18 cellular contexts compared by ENCODE assay signal in genomic region chr20:47419953-47420352, GRCh38.
DNase-seq lines count a peak whose midpoint lies in the region; ATAC-seq and TF ChIP-seq lines count a peak whose summit lies in the region.
"Had no signal": no experiment of that assay in that cellular context is flagged by ENCODE, and none has a peak within 500 bp of the region (broad histone marks: within the 10 kb centered on the region; RNA-seq: fewer than 3 reads in every experiment).

No MANE protein-coding gene starts in this region.

- TF ChIP-seq CTCF in Peyer's patch (IDR thresholded peaks at IDR 0.05), result no peak

- H3K27ac Mint-ChIP-seq in T-helper 1 cell treated with Interleukin-12 subunit alpha and Interleukin-12 subunit beta and Interleukin-4 antibody, amounts not matched to agents 30 μg/mL and 1 μg/mL, for 36 hours, result peak overlapping the region; percentile 37
- H3K27ac Mint-ChIP-seq in naive B cell, result peak overlapping the region; percentile 56 to 89 (median 80)
- H3K27ac Mint-ChIP-seq: CD4-positive, alpha-beta memory T cell had no signal

- H3K4me3 ChIP-seq in Peyer's patch (no peak overlapping the region), right cardiac atrium (ENCODE audit: low read length) (no peak overlapping the region)

- intact Hi-C loops in right cardiac atrium (cut with DNase I), result loop anchor here in 1 of 4 donors (10.0 kb wide), 1 partner anchor 85 kb away; the partner anchor contains the start of gene NCOA3

- no peak for TF ChIP-seq POLR2A in Peyer's patch (IDR thresholded peaks at IDR 0.05)

- no peak overlapping the region for H3K27ac ChIP-seq in Peyer's patch
- H3K27ac ChIP-seq in right cardiac atrium (ENCODE audit: low read length), result no peak overlapping the region

- H3K4me1 Mint-ChIP-seq in T-helper 1 cell treated with Interleukin-12 subunit alpha and Interleukin-12 subunit beta and Interleukin-4 antibody, amounts not matched to agents 30 μg/mL and 1 μg/mL, for 36 hours (ENCODE audit: low read depth), result peaks cover 15% of the 10 kb centered on the region
- H3K4me1 Mint-ChIP-seq in naive B cell, result peaks cover 43 to 63% (median 53%) of the 10 kb centered on the region in 3 donors

- H3K27me3 ChIP-seq in Peyer's patch, result no peaks in the 10 kb centered on the region
- H3K27me3 ChIP-seq in right cardiac atrium (ENCODE audit: control insufficient read depth, insufficient read depth), result no peaks in the 10 kb centered on the region

- no peaks in the 10 kb centered on the region for H3K27me3 Mint-ChIP-seq in T-helper 1 cell treated with Interleukin-12 subunit alpha and Interleukin-12 subunit beta and Interleukin-4 antibody, amounts not matched to agents 30 μg/mL and 1 μg/mL, for 36 hours (ENCODE audit: low read depth)
- no peaks in the 10 kb centered on the region for H3K27me3 Mint-ChIP-seq in naive B cell
- H3K27me3 Mint-ChIP-seq: CD4-positive, alpha-beta memory T cell had no signal

- no peaks in the 10 kb centered on the region for H3K9me3 Mint-ChIP-seq in T-helper 1 cell treated with Interleukin-12 subunit alpha and Interleukin-12 subunit beta and Interleukin-4 antibody, amounts not matched to agents 30 μg/mL and 1 μg/mL, for 36 hours
- H3K9me3 Mint-ChIP-seq in naive B cell, result peaks cover 0 to 5% (median 0%) of the 10 kb centered on the region in 7 donors

- H3K36me3 ChIP-seq in Peyer's patch, result no peaks in the 10 kb centered on the region

- H3K9me3 ChIP-seq in Peyer's patch, result no peaks in the 10 kb centered on the region
- no peaks in the 10 kb centered on the region for H3K9me3 ChIP-seq in right cardiac atrium (ENCODE audit: control insufficient read depth, low read length)

- H3K4me1 ChIP-seq in Peyer's patch, result peaks cover 0 to 6% (median 0%) of the 10 kb centered on the region in 4 donors
- no peaks in the 10 kb centered on the region for H3K4me1 ChIP-seq in right cardiac atrium (ENCODE audit: control insufficient read depth, insufficient read depth, low read length)

- no peak overlapping the region for H3K4me3 Mint-ChIP-seq in T-helper 1 cell treated with Interleukin-12 subunit alpha and Interleukin-12 subunit beta and Interleukin-4 antibody, amounts not matched to agents 30 μg/mL and 1 μg/mL, for 36 hours
- peak overlapping the region in 1 of 8 donors; percentile 63 for H3K4me3 Mint-ChIP-seq in naive B cell
- H3K4me3 Mint-ChIP-seq: CD4-positive, alpha-beta memory T cell had no signal

- ATAC-seq in naive B cell (ENCODE audit: low read depth in 2 of 2), result no peak
- no peak for ATAC-seq in HG03039 (IDR thresholded peaks at IDR 0.05; ENCODE audit: unreplicated experiment)
- ATAC-seq in right cardiac atrium, result no peak

- 78% methylated on average over 5 of the region's 5 CpGs for WGBS in right cardiac atrium

- DNase-seq in T-helper 1 cell (no peak), SK-N-DZ (ENCODE audit: low spot score) (peak; percentile 99), naive B cell (no peak), Peyer's patch (no peak), right cardiac atrium (no peak), kidney tubule cell (ENCODE audit: low spot score) (no peak)
- DNase-seq: 8988T; CD4-positive, alpha-beta memory T cell; DMS79; Kasumi-1; NCI-H1417; NCI-H1930; NCI-H2171 treated with DMSO at 0.1 percent for 48 hours; NCI-H748 treated with DMSO at 0.1 percent for 48 hours; SHP77 treated with DMSO at 0.1 percent for 48 hours; T-helper 2 cell had no signal

- peaks cover 6% of the 10 kb centered on the region for H3K36me3 Mint-ChIP-seq in T-helper 1 cell treated with Interleukin-12 subunit alpha and Interleukin-12 subunit beta and Interleukin-4 antibody, amounts not matched to agents 30 μg/mL and 1 μg/mL, for 36 hours (ENCODE audit: low read depth)
- peaks cover 0 to 3% of the 10 kb centered on the region in 2 donors for H3K36me3 Mint-ChIP-seq in naive B cell
- H3K36me3 Mint-ChIP-seq: CD4-positive, alpha-beta memory T cell had no signal
